Comparison of ENCODE assay signal across 8 cellular contexts in genomic region chr2:58762176-58762781, GRCh38.
A peak's percentile ranks its signal among the peaks of the same experiment; 100 is the strongest.
DNase-seq lines count a peak whose midpoint lies in the region; ATAC-seq and TF ChIP-seq lines count a peak whose summit lies in the region.

No MANE protein-coding gene starts in this region.

- H3K4me1 ChIP-seq in heart right ventricle: no peaks in the 10 kb centered on the region

- H3K4me3 Mint-ChIP-seq in CD14-positive monocyte: no peak overlapping the region
- no peak overlapping the region for H3K4me3 Mint-ChIP-seq in activated CD8-positive, alpha-beta T cell treated with anti-CD3 and anti-CD28 coated beads, Interleukin-2, amount 10 ng/mL, durations not matched to agents 7 days and 5 days

- no peak overlapping the region for H3K27ac Mint-ChIP-seq in CD14-positive monocyte
- H3K27ac Mint-ChIP-seq in activated CD8-positive, alpha-beta T cell treated with anti-CD3 and anti-CD28 coated beads, Interleukin-2, amount 10 ng/mL, durations not matched to agents 7 days and 5 days: no peak overlapping the region

- DNase-seq in CD14-positive monocyte (ENCODE audit: low spot score) (no peak), NCI-H2081 treated with DMSO at 0.1 percent for 48 hours (lab: John Stamatoyannopoulos, UW) (peak; percentile 59), heart right ventricle (peak; percentile 11 to 13), skeletal muscle cell (ENCODE audit: low read depth) (peak; percentile 4), omental fat pad (ENCODE audit: low spot score) (no peak)
- peak; percentile 32 for DNase-seq in activated CD8-positive, alpha-beta T cell treated with anti-CD3 and anti-CD28 coated beads, Interleukin-2, amount 10 ng/mL, durations not matched to agents 7 days and 5 days

- no peaks in the 10 kb centered on the region for H3K9me3 Mint-ChIP-seq in CD14-positive monocyte
- no peaks in the 10 kb centered on the region for H3K9me3 Mint-ChIP-seq in activated CD8-positive, alpha-beta T cell treated with anti-CD3 and anti-CD28 coated beads, Interleukin-2, amount 10 ng/mL, durations not matched to agents 7 days and 5 days (ENCODE audit: insufficient read depth)

- TF ChIP-seq CTCF in CD14-positive monocyte (IDR thresholded peaks at IDR 0.05) (peak; percentile 73), heart right ventricle (IDR thresholded peaks at IDR 0.05) (peak in 8 of 9 donors; percentile 17 to 64 (median 56)), omental fat pad (IDR thresholded peaks at IDR 0.05) (no peak)

- H3K27me3 Mint-ChIP-seq in CD14-positive monocyte (ENCODE audit: low read depth in 3 of 3): peaks cover 0 to 2% (median 0%) of the 10 kb centered on the region in 3 donors
- H3K27me3 Mint-ChIP-seq in activated CD8-positive, alpha-beta T cell treated with anti-CD3 and anti-CD28 coated beads, Interleukin-2, amount 10 ng/mL, durations not matched to agents 7 days and 5 days (ENCODE audit: low read depth): peaks cover 6% of the 10 kb centered on the region

- H3K36me3 ChIP-seq in heart right ventricle: no peaks in the 10 kb centered on the region

- no peak overlapping the region for H3K4me3 ChIP-seq in heart right ventricle
- no peak overlapping the region for H3K4me3 ChIP-seq in skeletal muscle cell (ENCODE audit: low read depth, low read length)

- H3K27ac ChIP-seq in heart right ventricle: no peak overlapping the region

- H3K4me1 Mint-ChIP-seq in CD14-positive monocyte: peaks cover 15% of the 10 kb centered on the region
- peaks cover 3% of the 10 kb centered on the region for H3K4me1 Mint-ChIP-seq in activated CD8-positive, alpha-beta T cell treated with anti-CD3 and anti-CD28 coated beads, Interleukin-2, amount 10 ng/mL, durations not matched to agents 7 days and 5 days (ENCODE audit: low read depth)

- ATAC-seq in GM18502 (IDR thresholded peaks at IDR 0.05; ENCODE audit: poor library complexity, unreplicated experiment) (peak; percentile 92), HG02870 (IDR thresholded peaks at IDR 0.05; ENCODE audit: unreplicated experiment) (peak; percentile 67), heart right ventricle (peak in 3 of 8 donors; percentile 61 to 74 (median 72)), omental fat pad (ENCODE audit: low FRiP score) (no peak)
- no peak for ATAC-seq in activated CD8-positive, alpha-beta T cell treated with anti-CD3 and anti-CD28 coated beads, Interleukin-2, amount 10 ng/mL, durations not matched to agents 7 days and 5 days

- H3K27me3 ChIP-seq in heart right ventricle: peaks cover 0 to 6% (median 0%) of the 10 kb centered on the region in 7 donors

- 23 to 26% methylated on average over 5 of the region's 5 CpGs for WGBS in heart right ventricle, 2 donors

- intact Hi-C loops in CD14-positive monocyte (cut with micrococcal nuclease) (loop anchor here in 1 of 2 donors (5.0 kb wide), 1 partner anchor 1820 kb away; no protein-coding TSS in a partner anchor), heart right ventricle (cut with DNase I) (loop anchor here in 7 of 10 donors (5.0 to 10.0 kb wide), 5 partner anchors 420 to 1913 kb away; no protein-coding TSS in a partner anchor)

- H3K36me3 Mint-ChIP-seq in CD14-positive monocyte: no peaks in the 10 kb centered on the region
- no peaks in the 10 kb centered on the region for H3K36me3 Mint-ChIP-seq in activated CD8-positive, alpha-beta T cell treated with anti-CD3 and anti-CD28 coated beads, Interleukin-2, amount 10 ng/mL, durations not matched to agents 7 days and 5 days (ENCODE audit: low read depth)

- CTCF ChIA-PET in activated CD8-positive, alpha-beta T cell treated with anti-CD3 and anti-CD28 coated beads, Interleukin-2, amount 10 ng/mL, durations not matched to agents 7 days and 5 days (lab: Charles Lee): interaction anchor here (0.7 to 1.0 kb wide), 4 partner anchors 36 to 1819 kb away, joined by 3 read pairs; no protein-coding TSS in a partner anchor

- H3K9me3 ChIP-seq in heart right ventricle: no peaks in the 10 kb centered on the region

- POLR2A ChIA-PET in activated CD8-positive, alpha-beta T cell treated with anti-CD3 and anti-CD28 coated beads, Interleukin-2, amount 10 ng/mL, durations not matched to agents 7 days and 5 days (lab: Charles Lee): no interaction called here

Comparison
In these comparisons a context has a peak if more than half of its experiments do, and no peak if none do; other contexts are left out.
1. DNase-seq: peak in NCI-H2081 treated with DMSO at 0.1 percent for 48 hours (single experiment), activated CD8-positive, alpha-beta T cell treated with anti-CD3 and anti-CD28 coated beads, Interleukin-2, amount 10 ng/mL, durations not matched to agents 7 days and 5 days (single experiment), heart right ventricle (2 of 2) and skeletal muscle cell (single experiment); none in CD14-positive monocyte (single experiment) and omental fat pad (single experiment).
2. CTCF ChIP-seq: peak in CD14-positive monocyte (single experiment) and heart right ventricle (8 of 9); none in omental fat pad (0 of 3).
3. ATAC-seq: peak in GM18502 (single experiment) and HG02870 (single experiment); none in activated CD8-positive, alpha-beta T cell treated with anti-CD3 and anti-CD28 coated beads, Interleukin-2, amount 10 ng/mL, durations not matched to agents 7 days and 5 days (single experiment) and omental fat pad (single experiment).